In the genomic region with DNA sequence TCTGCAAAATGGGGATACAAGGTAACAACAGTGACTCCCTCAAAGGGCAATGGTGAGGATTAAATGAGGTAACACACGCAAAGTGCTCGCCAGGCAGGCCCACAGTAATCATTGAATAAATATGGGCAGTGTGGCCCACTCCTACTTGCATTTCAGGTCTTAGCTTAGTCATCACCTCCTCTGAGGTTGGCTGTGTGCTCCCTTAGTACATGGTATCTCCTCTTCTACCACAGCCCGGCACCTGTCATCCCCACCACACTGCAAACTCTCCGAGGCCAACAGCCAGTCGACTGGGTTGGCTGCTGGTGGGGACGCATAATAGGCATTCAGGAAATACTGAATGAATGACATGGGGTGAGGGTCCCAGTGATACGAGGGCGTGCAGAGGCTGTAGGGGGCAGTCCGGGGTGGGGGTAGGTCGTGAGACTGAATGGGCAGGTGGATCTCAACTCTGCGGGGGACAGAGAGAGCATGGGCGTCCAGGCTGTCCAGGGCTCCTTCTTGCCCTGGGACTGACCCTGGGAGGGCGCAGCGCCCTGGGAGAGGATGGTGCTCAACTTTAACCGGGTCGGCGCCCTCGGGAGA, we compare ENCODE assay signal across 1 cellular context.
TF ChIP-seq lines count a peak whose summit lies in the region.

No MANE protein-coding gene starts in this region.

TF ChIP-seq in HEK293, 187 proteins besides CTCF, POLR2A, EP300 and RAD21 (continued from another document):
- TF ChIP-seq, protein P1, sequence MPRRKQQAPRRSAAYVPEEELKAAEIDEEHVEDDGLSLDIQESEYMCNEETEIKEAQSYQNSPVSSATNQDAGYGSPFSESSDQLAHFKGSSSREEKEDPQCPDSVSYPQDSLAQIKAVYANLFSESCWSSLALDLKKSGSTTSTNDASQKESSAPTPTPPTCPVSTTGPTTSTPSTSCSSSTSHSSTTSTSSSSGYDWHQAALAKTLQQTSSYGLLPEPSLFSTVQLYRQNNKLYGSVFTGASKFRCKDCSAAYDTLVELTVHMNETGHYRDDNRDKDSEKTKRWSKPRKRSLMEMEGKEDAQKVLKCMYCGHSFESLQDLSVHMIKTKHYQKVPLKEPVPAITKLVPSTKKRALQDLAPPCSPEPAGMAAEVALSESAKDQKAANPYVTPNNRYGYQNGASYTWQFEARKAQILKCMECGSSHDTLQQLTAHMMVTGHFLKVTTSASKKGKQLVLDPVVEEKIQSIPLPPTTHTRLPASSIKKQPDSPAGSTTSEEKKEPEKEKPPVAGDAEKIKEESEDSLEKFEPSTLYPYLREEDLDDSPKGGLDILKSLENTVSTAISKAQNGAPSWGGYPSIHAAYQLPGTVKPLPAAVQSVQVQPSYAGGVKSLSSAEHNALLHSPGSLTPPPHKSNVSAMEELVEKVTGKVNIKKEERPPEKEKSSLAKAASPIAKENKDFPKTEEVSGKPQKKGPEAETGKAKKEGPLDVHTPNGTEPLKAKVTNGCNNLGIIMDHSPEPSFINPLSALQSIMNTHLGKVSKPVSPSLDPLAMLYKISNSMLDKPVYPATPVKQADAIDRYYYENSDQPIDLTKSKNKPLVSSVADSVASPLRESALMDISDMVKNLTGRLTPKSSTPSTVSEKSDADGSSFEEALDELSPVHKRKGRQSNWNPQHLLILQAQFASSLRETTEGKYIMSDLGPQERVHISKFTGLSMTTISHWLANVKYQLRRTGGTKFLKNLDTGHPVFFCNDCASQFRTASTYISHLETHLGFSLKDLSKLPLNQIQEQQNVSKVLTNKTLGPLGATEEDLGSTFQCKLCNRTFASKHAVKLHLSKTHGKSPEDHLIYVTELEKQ (tag by site-specific recombination; IDR thresholded peaks at IDR 0.05; ENCODE audit: borderline replicate concordance) = no peak
- TF ChIP-seq OSR2 (tag by site-specific recombination; IDR thresholded peaks at IDR 0.05) (no peak), ZBTB7A (tag by site-specific recombination; IDR thresholded peaks at IDR 0.05; ENCODE audit: low read depth) (no peak)
